ENCODE assay signal across 8 cellular contexts in genomic region chr6:20403080-20403765, GRCh38. TPM values are rescaled to one million over a fixed set of nuclear protein-coding genes. Genes with fewer than 3 reads are reported as not detected.
DNase-seq lines count a peak whose midpoint lies in the region; ATAC-seq, FAIRE-seq and TF ChIP-seq lines count a peak whose summit lies in the region.

No MANE protein-coding gene starts in this region.

- no peak for FAIRE-seq in pancreas (lab: Jason Lieb, UNC)

- no peaks in the 10 kb centered on the region for H3K9me3 Mint-ChIP-seq in activated naive CD4-positive, alpha-beta T cell treated with anti-CD3 and anti-CD28 coated beads, Interleukin-2, amount 50 U/mL, for 72 hours

- H3K36me3 ChIP-seq in HAP-1 (replicated peaks) = peaks cover 27% of the 10 kb centered on the region
- H3K36me3 ChIP-seq in MG63 = peaks cover 21% of the 10 kb centered on the region
- H3K36me3 ChIP-seq in pancreas = no peaks in the 10 kb centered on the region
- H3K36me3 ChIP-seq in tibial artery = no peaks in the 10 kb centered on the region

- in situ Hi-C loops in HAP-1 (cut with MboI; ENCODE audit: low sequenced_read_pairs) = loop anchor here (5.0 kb wide), 1 partner anchor 129 kb away; the partner anchor contains the start of gene CDKAL1

- peak overlapping the region; percentile 65 to 100 for H3K27ac Mint-ChIP-seq in activated naive CD4-positive, alpha-beta T cell treated with anti-CD3 and anti-CD28 coated beads, Interleukin-2, amount 50 U/mL, for 72 hours

- H3K4me1 ChIP-seq in HAP-1 (peaks cover 16% of the 10 kb centered on the region), pancreas (peaks cover 0 to 4% (median 0%) of the 10 kb centered on the region in 3 donors), tibial artery (peaks cover 0 to 18% (median 3%) of the 10 kb centered on the region in 4 donors)

- peaks cover 12 to 18% of the 10 kb centered on the region in 2 donors for H3K36me3 Mint-ChIP-seq in activated naive CD4-positive, alpha-beta T cell treated with anti-CD3 and anti-CD28 coated beads, Interleukin-2, amount 50 U/mL, for 72 hours

- WGBS in pancreas, 2 donors = 0 to 1% methylated on average over 22 to 66 of the region's 72 CpGs

- no peaks in the 10 kb centered on the region for H3K9me3 ChIP-seq in HAP-1
- no peaks in the 10 kb centered on the region for H3K9me3 ChIP-seq in MG63
- no peaks in the 10 kb centered on the region for H3K9me3 ChIP-seq in pancreas
- H3K9me3 ChIP-seq in tibial artery = no peaks in the 10 kb centered on the region

- peak overlapping the region in 3 of 4 donors; percentile 11 to 89 (median 80) for H3K27ac ChIP-seq in pancreas
- H3K27ac ChIP-seq in tibial artery = peak overlapping the region; percentile 91 to 94

- DNase-seq in GM04503 (ENCODE audit: low read depth) = peak; percentile 44
- DNase-seq in HAP-1 (ENCODE audit: low spot score in 2 of 2) = peak; percentile 87 to 93
- DNase-seq in MG63 = peak; percentile 93
- peak; percentile 87 to 92 for DNase-seq in activated naive CD4-positive, alpha-beta T cell treated with anti-CD3 and anti-CD28 coated beads, Interleukin-2, amount 50 U/mL, for 72 hours (ENCODE audit: low spot score in 2 of 2)
- peak in 41 of 42 donors; percentile 34 to 92 (median 82) for DNase-seq in head of caudate nucleus
- peak; percentile 65 to 91 (median 81) for DNase-seq in pancreas
- DNase-seq in tibial artery = peak; percentile 92 to 96

- no peaks in the 10 kb centered on the region for H3K27me3 ChIP-seq in HAP-1 (ENCODE audit: low read depth)
- no peaks in the 10 kb centered on the region for H3K27me3 ChIP-seq in MG63
- H3K27me3 ChIP-seq in pancreas = no peaks in the 10 kb centered on the region
- H3K27me3 ChIP-seq in tibial artery = no peaks in the 10 kb centered on the region

- H3K4me3 ChIP-seq in HAP-1 (peak overlapping the region; percentile 90), MG63 (peak overlapping the region; percentile 79), pancreas (peak overlapping the region; percentile 38 to 87 (median 55)), tibial artery (peak overlapping the region; percentile 87 to 88)

- TF ChIP-seq CTCF in pancreas (IDR thresholded peaks at IDR 0.05) (no peak), tibial artery (IDR thresholded peaks at IDR 0.05) (no peak)

- ATAC-seq in SK-N-SH treated with all-trans-retinoic acid at 6 μM for 48 hours (peak; percentile 58), pancreas (peak; percentile 24 to 66 (median 54))
- ATAC-seq in activated naive CD4-positive, alpha-beta T cell treated with anti-CD3 and anti-CD28 coated beads, Interleukin-2, amount 50 U/mL, for 72 hours = peak; percentile 61 to 65

- intact Hi-C loops in head of caudate nucleus (cut with DNase I) (no loop called here), pancreas (cut with DNase I) (no loop called here), tibial artery (cut with DNase I; ENCODE audit: low total_unique reads) (loop anchor here (5.0 to 10.0 kb wide), 3 partner anchors 124 to 556 kb away; partner anchors contain the start of gene MBOAT1)

TF ChIP-seq in SK-N-SH treated with all-trans-retinoic acid at 6 μM for 48 hours, 23 proteins besides CTCF, POLR2A, EP300 and RAD21:
- TF ChIP-seq POU6F1 (CRISPR knock-in tag; IDR thresholded peaks at IDR 0.05; ENCODE audit: borderline replicate concordance, low read depth) (no peak), ZC3H10 (CRISPR knock-in tag; IDR thresholded peaks at IDR 0.05) (no peak), TOX (CRISPR knock-in tag; IDR thresholded peaks at IDR 0.05; ENCODE audit: borderline replicate concordance) (no peak), OSR1 (CRISPR knock-in tag; IDR thresholded peaks at IDR 0.05) (no peak), ESRRG (CRISPR knock-in tag; IDR thresholded peaks at IDR 0.05) (no peak), ZNF565 (CRISPR knock-in tag; conservative IDR thresholded peaks at IDR 0.05; ENCODE audit: low read depth) (no peak), ZFP30 (CRISPR knock-in tag; IDR thresholded peaks at IDR 0.05) (no peak), TCF4 (CRISPR knock-in tag; IDR thresholded peaks at IDR 0.05; ENCODE audit: borderline replicate concordance) (no peak), CSRNP3 (CRISPR knock-in tag; IDR thresholded peaks at IDR 0.05) (no peak), GLIS3 (CRISPR knock-in tag; IDR thresholded peaks at IDR 0.05) (no peak), ARNTL (CRISPR knock-in tag; IDR thresholded peaks at IDR 0.05; ENCODE audit: borderline replicate concordance, low read depth) (no peak)

RNA-seq across cellular contexts. Expression of gene E2F3, which starts 1.5 kb away (rescaled TPM):
- total RNA-seq in MG63 (2014; rRNA removed; shearing (Covaris generic); ENCODE audit: low replicate concordance) = 9.3 and 10.2 TPM in 2 replicates
- 10 to 100 TPM; 13.6 to 17.3 TPM for total RNA-seq in activated naive CD4-positive, alpha-beta T cell treated with anti-CD3 and anti-CD28 coated beads, Interleukin-2, amount 50 U/mL, for 72 hours
- total RNA-seq in pancreas = 1 to 10 TPM in 4 of 6 donors, under 1 TPM in 2; 0.51 to 4.4 (median 1.2) TPM
- polyA plus RNA-seq in pancreas = 1 to 10 TPM; 1.1 to 1.2 TPM

Comparison
In these comparisons a context has a peak if more than half of its experiments do, and no peak if none do; other contexts are left out.
1. Peak in every context shown above with its lines: DNase-seq, ATAC-seq, H3K4me3 ChIP-seq and H3K27ac ChIP-seq.
2. DNase-seq: peak in every context shown above with its lines; median percentile 94 in tibial artery; 93 in MG63; 90 in HAP-1; 90 in activated naive CD4-positive, alpha-beta T cell treated with anti-CD3 and anti-CD28 coated beads, Interleukin-2, amount 50 U/mL, for 72 hours; 82 in head of caudate nucleus; 81 in pancreas; 44 in GM04503.